In the genomic region with DNA sequence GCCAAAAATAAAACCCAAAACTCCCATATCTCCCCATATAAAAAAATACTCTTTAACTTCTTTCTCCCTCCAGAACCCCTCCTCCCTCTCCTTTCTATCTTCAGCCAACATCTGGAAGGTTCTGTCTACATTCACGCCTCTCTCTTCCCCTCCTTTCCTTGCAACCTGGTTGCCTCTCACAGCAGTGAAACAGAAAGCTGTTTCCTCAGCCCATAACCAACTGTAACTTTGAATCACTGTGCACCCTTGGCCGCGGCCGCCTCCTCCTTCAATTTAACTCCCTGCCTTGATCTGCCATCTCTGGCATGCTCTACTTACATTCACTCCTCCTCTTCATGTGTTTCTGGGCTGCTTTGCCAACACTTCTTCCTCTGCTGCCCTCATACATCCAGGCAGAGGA, we compare ENCODE assay signal across 3 cellular contexts. TPM values are rescaled to one million over a fixed set of nuclear protein-coding genes. Genes with fewer than 3 reads are reported as not detected.
"Had no signal": no experiment of that assay in that cellular context is flagged by ENCODE, and none has a peak within 500 bp of the region (broad histone marks: within the 10 kb centered on the region; RNA-seq: fewer than 3 reads in every experiment).

No MANE protein-coding gene starts in this region.

RNA-seq across cellular contexts. Expression of a gene that starts 23.2 kb away (rescaled TPM):
- total RNA-seq: ascending aorta, PC-9, T-helper 17 cell had no signal
